2 cellular contexts compared by ENCODE assay signal in the genomic region with DNA sequence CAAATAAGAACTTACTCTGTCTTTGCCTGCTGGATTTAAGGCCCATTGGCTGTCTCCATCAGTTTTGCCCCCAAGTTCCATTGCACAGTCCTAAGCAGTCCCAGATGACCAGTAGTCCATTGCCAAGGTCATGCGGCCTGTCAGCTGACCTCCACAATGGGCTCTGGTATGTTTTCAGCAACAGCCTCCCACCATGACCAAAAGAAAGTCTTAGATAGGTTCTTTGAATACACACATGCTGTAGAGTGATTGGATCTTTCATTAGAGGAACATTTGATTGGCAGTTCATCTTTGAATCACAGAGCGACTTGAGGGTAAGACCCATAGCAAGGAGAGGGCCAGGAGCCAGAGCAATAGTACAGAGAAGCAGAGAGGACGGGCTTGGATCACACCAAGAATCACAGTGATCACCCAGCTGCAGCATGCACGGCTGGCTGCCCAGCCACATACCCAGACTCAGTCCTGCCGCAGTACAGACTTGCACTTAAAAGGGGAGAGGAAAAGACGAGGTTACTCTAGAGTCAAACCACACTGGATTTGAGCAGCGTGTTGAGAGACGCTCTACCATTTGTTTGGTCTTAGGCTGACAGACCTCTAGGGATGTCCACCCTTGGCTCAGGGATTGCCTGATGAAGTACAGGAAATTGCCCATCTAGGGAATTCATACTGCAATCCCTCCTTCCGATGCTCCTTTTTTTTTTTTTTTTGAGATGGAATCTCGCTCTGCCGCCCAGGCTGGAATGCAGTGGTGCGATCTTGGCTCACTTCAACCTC.
TF ChIP-seq lines count a peak whose summit lies in the region.

No MANE protein-coding gene starts in this region.

TF ChIP-seq in H1, 55 proteins besides CTCF, POLR2A, EP300 and RAD21:
- TF ChIP-seq CHD1 (IDR thresholded peaks at IDR 0.05; ENCODE audit: low read depth, low read length) = no peak
- TF ChIP-seq CBX8 (IDR thresholded peaks at IDR 0.05; ENCODE audit: borderline replicate concordance, low read depth, low read length) = no peak
- no peak for TF ChIP-seq ZNF274 (IDR thresholded peaks at IDR 0.05; ENCODE audit: borderline replicate concordance, extremely low read depth, low read length)
- TF ChIP-seq SAP30 (IDR thresholded peaks at IDR 0.05; ENCODE audit: insufficient read depth, insufficient replicate concordance, low read length) = no peak
- no peak for TF ChIP-seq KDM5A (IDR thresholded peaks at IDR 0.05; ENCODE audit: low read length)
- no peak for TF ChIP-seq SUZ12 (IDR thresholded peaks at IDR 0.05; ENCODE audit: low read length)
- no peak for TF ChIP-seq SIN3A (conservative IDR thresholded peaks at IDR 0.05 in 1 of 2, IDR thresholded peaks at IDR 0.05 in 1 of 2; ENCODE audit: low read depth in 1 of 2, low read length in 2 of 2)
- no peak for TF ChIP-seq SIX5 (IDR thresholded peaks at IDR 0.05; ENCODE audit: low read depth, low read length)
- TF ChIP-seq JUND (IDR thresholded peaks at IDR 0.05; ENCODE audit: low read length) = no peak
- no peak for TF ChIP-seq NANOG (IDR thresholded peaks at IDR 0.05; ENCODE audit: insufficient read depth, low read depth, low read length, poor library complexity, severe bottlenecking)
- no peak for TF ChIP-seq FOSL1 (IDR thresholded peaks at IDR 0.05; ENCODE audit: insufficient read depth, low read depth, low read length)
- TF ChIP-seq RXRA (IDR thresholded peaks at IDR 0.05; ENCODE audit: insufficient read depth, low read depth, low read length) = no peak
- TF ChIP-seq SIRT6 (IDR thresholded peaks at IDR 0.05; ENCODE audit: low read length) = no peak
- no peak for TF ChIP-seq KDM1A (IDR thresholded peaks at IDR 0.05; ENCODE audit: borderline replicate concordance, low read length)
- TF ChIP-seq SP2 (IDR thresholded peaks at IDR 0.05; ENCODE audit: low read length) = no peak
- TF ChIP-seq BACH1 (IDR thresholded peaks at IDR 0.05; ENCODE audit: low read length) = no peak

TF ChIP-seq in SK-N-SH, 30 proteins besides CTCF, POLR2A, EP300 and RAD21:
- TF ChIP-seq TAF1 (IDR thresholded peaks at IDR 0.05; ENCODE audit: borderline replicate concordance, low read depth, low read length) (no peak), GATA2 (CRISPR knock-in tag; IDR thresholded peaks at IDR 0.05) (no peak), POLR2AphosphoS5 (IDR thresholded peaks at IDR 0.05; ENCODE audit: low read depth, low read length) (no peak), NFIC (IDR thresholded peaks at IDR 0.05; ENCODE audit: borderline replicate concordance) (no peak), FOSL2 (IDR thresholded peaks at IDR 0.05; ENCODE audit: borderline replicate concordance, low read depth) (no peak), GABPA (IDR thresholded peaks at IDR 0.05; ENCODE audit: low read depth) (no peak), ELF1 (IDR thresholded peaks at IDR 0.05) (no peak), FOXM1 (IDR thresholded peaks at IDR 0.05; ENCODE audit: low read depth) (no peak), RCOR1 (IDR thresholded peaks at IDR 0.05; ENCODE audit: low read length) (no peak), YY1 (IDR thresholded peaks at IDR 0.05; ENCODE audit: low read depth) (no peak), SIN3A (IDR thresholded peaks at IDR 0.05; ENCODE audit: borderline replicate concordance, low read depth, low read length) (no peak), RXRA (IDR thresholded peaks at IDR 0.05; ENCODE audit: borderline replicate concordance, low read depth) (no peak)
- TF ChIP-seq, protein P1, sequence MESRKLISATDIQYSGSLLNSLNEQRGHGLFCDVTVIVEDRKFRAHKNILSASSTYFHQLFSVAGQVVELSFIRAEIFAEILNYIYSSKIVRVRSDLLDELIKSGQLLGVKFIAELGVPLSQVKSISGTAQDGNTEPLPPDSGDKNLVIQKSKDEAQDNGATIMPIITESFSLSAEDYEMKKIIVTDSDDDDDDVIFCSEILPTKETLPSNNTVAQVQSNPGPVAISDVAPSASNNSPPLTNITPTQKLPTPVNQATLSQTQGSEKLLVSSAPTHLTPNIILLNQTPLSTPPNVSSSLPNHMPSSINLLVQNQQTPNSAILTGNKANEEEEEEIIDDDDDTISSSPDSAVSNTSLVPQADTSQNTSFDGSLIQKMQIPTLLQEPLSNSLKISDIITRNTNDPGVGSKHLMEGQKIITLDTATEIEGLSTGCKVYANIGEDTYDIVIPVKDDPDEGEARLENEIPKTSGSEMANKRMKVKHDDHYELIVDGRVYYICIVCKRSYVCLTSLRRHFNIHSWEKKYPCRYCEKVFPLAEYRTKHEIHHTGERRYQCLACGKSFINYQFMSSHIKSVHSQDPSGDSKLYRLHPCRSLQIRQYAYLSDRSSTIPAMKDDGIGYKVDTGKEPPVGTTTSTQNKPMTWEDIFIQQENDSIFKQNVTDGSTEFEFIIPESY (IDR thresholded peaks at IDR 0.05; ENCODE audit: borderline replicate concordance, low read depth) = no peak
- TF ChIP-seq, protein P2, sequence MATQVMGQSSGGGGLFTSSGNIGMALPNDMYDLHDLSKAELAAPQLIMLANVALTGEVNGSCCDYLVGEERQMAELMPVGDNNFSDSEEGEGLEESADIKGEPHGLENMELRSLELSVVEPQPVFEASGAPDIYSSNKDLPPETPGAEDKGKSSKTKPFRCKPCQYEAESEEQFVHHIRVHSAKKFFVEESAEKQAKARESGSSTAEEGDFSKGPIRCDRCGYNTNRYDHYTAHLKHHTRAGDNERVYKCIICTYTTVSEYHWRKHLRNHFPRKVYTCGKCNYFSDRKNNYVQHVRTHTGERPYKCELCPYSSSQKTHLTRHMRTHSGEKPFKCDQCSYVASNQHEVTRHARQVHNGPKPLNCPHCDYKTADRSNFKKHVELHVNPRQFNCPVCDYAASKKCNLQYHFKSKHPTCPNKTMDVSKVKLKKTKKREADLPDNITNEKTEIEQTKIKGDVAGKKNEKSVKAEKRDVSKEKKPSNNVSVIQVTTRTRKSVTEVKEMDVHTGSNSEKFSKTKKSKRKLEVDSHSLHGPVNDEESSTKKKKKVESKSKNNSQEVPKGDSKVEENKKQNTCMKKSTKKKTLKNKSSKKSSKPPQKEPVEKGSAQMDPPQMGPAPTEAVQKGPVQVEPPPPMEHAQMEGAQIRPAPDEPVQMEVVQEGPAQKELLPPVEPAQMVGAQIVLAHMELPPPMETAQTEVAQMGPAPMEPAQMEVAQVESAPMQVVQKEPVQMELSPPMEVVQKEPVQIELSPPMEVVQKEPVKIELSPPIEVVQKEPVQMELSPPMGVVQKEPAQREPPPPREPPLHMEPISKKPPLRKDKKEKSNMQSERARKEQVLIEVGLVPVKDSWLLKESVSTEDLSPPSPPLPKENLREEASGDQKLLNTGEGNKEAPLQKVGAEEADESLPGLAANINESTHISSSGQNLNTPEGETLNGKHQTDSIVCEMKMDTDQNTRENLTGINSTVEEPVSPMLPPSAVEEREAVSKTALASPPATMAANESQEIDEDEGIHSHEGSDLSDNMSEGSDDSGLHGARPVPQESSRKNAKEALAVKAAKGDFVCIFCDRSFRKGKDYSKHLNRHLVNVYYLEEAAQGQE (IDR thresholded peaks at IDR 0.05; ENCODE audit: low read depth, low read length) = no peak
